9 cellular contexts compared by ENCODE assay signal in genomic region chr20:48823476-48823875, GRCh38. TPM values are rescaled to one million over a fixed set of nuclear protein-coding genes. Genes with fewer than 3 reads are reported as not detected.
DNase-seq lines count a peak whose midpoint lies in the region; ATAC-seq and TF ChIP-seq lines count a peak whose summit lies in the region.
"Had no signal": no experiment of that assay in that cellular context is flagged by ENCODE, and none has a peak within 500 bp of the region (broad histone marks: within the 10 kb centered on the region; RNA-seq: fewer than 3 reads in every experiment).

No MANE protein-coding gene starts in this region.

- CTCF ChIA-PET in CD4-positive, alpha-beta memory T cell (lab: Charles Lee; ENCODE audit: partially characterized antibody), result interaction anchor here (0.8 to 1.0 kb wide), 2 partner anchors 64 to 69 kb away, joined by 3 to 4 read pairs; no protein-coding TSS in a partner anchor

- no peaks in the 10 kb centered on the region for H3K27me3 ChIP-seq in CD4-positive, alpha-beta memory T cell (ENCODE audit: insufficient read depth, low read length)

- H3K9me3 Mint-ChIP-seq in CD4-positive, alpha-beta memory T cell, result no peaks in the 10 kb centered on the region

- H3K27ac Mint-ChIP-seq in CD4-positive, alpha-beta memory T cell, result peak overlapping the region in 5 of 7 donors; percentile 93 to 98 (median 97)

- H3K27me3 Mint-ChIP-seq in CD4-positive, alpha-beta memory T cell, result no peaks in the 10 kb centered on the region

- no peak for DNase-seq in CD4-positive, alpha-beta memory T cell
- DNase-seq in NB4 (ENCODE audit: low read depth) (peak; percentile 34), dermis blood vessel endothelial cell (peak; percentile 79), pons (ENCODE audit: low spot score) (peak; percentile 76), DMS153 (lab: John Stamatoyannopoulos, UW) (no peak)
- no peak for DNase-seq in stimulated activated CD4-positive, alpha-beta T cell treated with anti-CD3 and anti-CD28 coated beads, Interleukin-4, amount 100 ng/mL, for 24 hours
- DNase-seq: left lung had no signal

- peaks cover 72% of the 10 kb centered on the region for H3K4me1 ChIP-seq in CD4-positive, alpha-beta memory T cell (ENCODE audit: insufficient read depth, low read length)

- H3K4me1 Mint-ChIP-seq in CD4-positive, alpha-beta memory T cell, result peaks cover under 1 to 55% (median 28%) of the 10 kb centered on the region in 4 donors

- TF ChIP-seq CTCF in NB4 (IDR thresholded peaks at IDR 0.05; ENCODE audit: low read depth, low read length), result no peak

- peak overlapping the region; percentile 93 to 99 (median 98) for H3K4me3 Mint-ChIP-seq in CD4-positive, alpha-beta memory T cell

- peaks cover 4% of the 10 kb centered on the region for H3K36me3 ChIP-seq in CD4-positive, alpha-beta memory T cell (ENCODE audit: insufficient read depth, low read length)

- no peak for TF ChIP-seq POLR2A in NB4 (IDR thresholded peaks at IDR 0.05; ENCODE audit: extremely low read depth, insufficient read length)

- peaks cover 6 to 23% of the 10 kb centered on the region in 2 donors for H3K36me3 Mint-ChIP-seq in CD4-positive, alpha-beta memory T cell

- H3K9me3 ChIP-seq in CD4-positive, alpha-beta memory T cell (ENCODE audit: control insufficient read depth in 1 of 2, low read length in 2 of 2), result no peaks in the 10 kb centered on the region
- H3K9me3 ChIP-seq: left lung had no signal

- intact Hi-C loops in CD4-positive, alpha-beta memory T cell (cut with micrococcal nuclease), result loop anchor here (5.0 to 10.0 kb wide), 2 partner anchors 84 to 221 kb away; partner anchors contain the start of gene CSE1L

- no peak for ATAC-seq in GM19324 (IDR thresholded peaks at IDR 0.05; ENCODE audit: low FRiP score, unreplicated experiment)
- no peak for ATAC-seq in activated CD4-positive, CD25-positive, alpha-beta regulatory T cell treated with anti-CD3 and anti-CD28 coated beads, Interleukin-2, amount 50 U/mL, for 24 hours

- H3K27ac ChIP-seq in CD4-positive, alpha-beta memory T cell (ENCODE audit: low read depth, low read length), result peak overlapping the region; percentile 75

- peak overlapping the region; percentile 40 to 48 for H3K4me3 ChIP-seq in CD4-positive, alpha-beta memory T cell (ENCODE audit: low read length in 2 of 2)
- peak overlapping the region; percentile 18 for H3K4me3 ChIP-seq in NB4 (ENCODE audit: low read depth, low read length)

- POLR2A ChIA-PET in CD4-positive, alpha-beta memory T cell (lab: Charles Lee; ENCODE audit: partially characterized antibody), result interaction anchor here (0.6 to 3.8 kb wide), 14 partner anchors 10 to 108 kb away, joined by 3 to 23 read pairs (median 4); no protein-coding TSS in a partner anchor

RNA-seq across cellular contexts. Expression of gene PREX1, which starts 4.3 kb away (rescaled TPM):
- total RNA-seq in CD4-positive, alpha-beta memory T cell, result 100 to 1,000 TPM; 164 to 165 TPM
- polyA plus RNA-seq in CD4-positive, alpha-beta memory T cell, result 10 to 100 TPM; 10.6 to 79.6 TPM
- 63.1 and 63.9 TPM in 2 replicates for total RNA-seq in dermis blood vessel endothelial cell

Comparison
In these comparisons a context has a peak if more than half of its experiments do, and no peak if none do; other contexts are left out.
1. DNase-seq: peak in NB4 (single experiment), dermis blood vessel endothelial cell (single experiment) and pons (single experiment); none in CD4-positive, alpha-beta memory T cell (0 of 5), stimulated activated CD4-positive, alpha-beta T cell treated with anti-CD3 and anti-CD28 coated beads, Interleukin-4, amount 100 ng/mL, for 24 hours (single experiment) and DMS153 (single experiment).